8 cellular contexts compared by ENCODE assay signal in the genomic region with DNA sequence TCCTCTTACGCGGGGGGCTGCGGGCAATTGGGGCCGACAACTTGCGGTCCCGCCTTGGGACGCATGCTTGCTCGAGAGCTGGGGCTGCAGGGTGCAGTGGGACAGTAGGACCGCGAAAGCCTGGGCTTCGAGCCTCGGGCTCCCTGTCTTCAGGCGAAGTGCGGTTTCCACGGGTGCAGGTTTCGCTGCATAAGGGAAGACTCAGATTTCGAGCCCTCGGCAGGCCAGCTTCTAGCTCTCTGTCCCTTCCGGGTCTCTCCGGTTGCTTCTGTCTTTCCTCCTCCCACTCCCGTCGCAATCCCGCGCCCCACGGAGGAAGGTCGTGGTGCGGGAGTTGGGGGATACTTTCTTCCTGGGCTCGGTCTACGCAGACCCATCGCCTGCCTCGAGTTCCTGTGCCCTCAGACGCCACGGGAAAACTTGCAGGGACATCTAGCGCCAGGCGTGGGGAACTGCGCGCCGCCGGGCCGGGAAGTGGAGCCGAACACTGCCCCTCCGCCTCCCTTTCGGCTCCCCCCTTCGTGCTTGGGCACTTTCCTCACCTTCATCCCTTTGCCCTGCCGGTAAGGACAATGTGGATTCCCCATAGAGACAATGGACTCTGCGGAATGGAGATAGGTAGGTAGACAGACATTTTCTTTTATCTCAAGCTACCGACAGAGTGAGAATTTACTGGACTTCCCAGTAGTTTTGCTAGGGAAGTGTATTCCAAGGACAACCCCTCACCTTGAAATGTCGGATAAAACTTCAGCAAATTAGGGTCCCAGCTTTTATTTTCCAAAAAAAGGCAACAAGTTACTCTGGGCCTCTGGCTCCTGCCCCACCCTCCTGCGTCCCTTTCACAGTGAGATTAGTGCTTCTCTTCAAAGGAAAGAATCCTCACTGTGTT.
DNase-seq lines count a peak whose midpoint lies in the region; ATAC-seq and TF ChIP-seq lines count a peak whose summit lies in the region.

No MANE protein-coding gene starts in this region.

- no peaks in the 10 kb centered on the region for H3K9me3 ChIP-seq in HEK293 (ENCODE audit: control insufficient read depth, insufficient read depth, low read depth, low read length)

- CTCF ChIA-PET in HEK293 (lab: Yijun Ruan, JAX) = interaction anchor here (0.6 to 5.6 kb wide), 14 partner anchors 9 to 884 kb away, joined by 3 to 33 read pairs (median 4); no protein-coding TSS in a partner anchor

- no peak overlapping the region for H3K4me3 ChIP-seq in HEK293 (ENCODE audit: low read depth, low read length)

- POLR2A ChIA-PET in HEK293 (lab: Yijun Ruan, JAX) = interaction anchor here (1.4 to 1.7 kb wide), 2 partner anchors 9 to 16 kb away, joined by 3 to 5 read pairs; no protein-coding TSS in a partner anchor

- peaks cover 51% of the 10 kb centered on the region for H3K36me3 Mint-ChIP-seq in central memory CD8-positive, alpha-beta T cell (ENCODE audit: insufficient read depth)
- H3K36me3 Mint-ChIP-seq in stimulated activated naive CD8-positive, alpha-beta T cell treated with anti-CD3 and anti-CD28 coated beads, Interleukin-15, Interleukin-2, amounts not matched to agents 100 ng/mL and 50 ng/mL, for 24 hours (ENCODE audit: low read depth) = peaks cover 10% of the 10 kb centered on the region

- no peak overlapping the region; the same call in 1 of the 2 replicates for H3K27ac ChIP-seq in HEK293 (ENCODE audit: extremely low read depth, low read depth, low read length)

- DNase-seq in DMS53 treated with DMSO at 0.1 percent for 48 hours (lab: John Stamatoyannopoulos, UW; ENCODE audit: unreplicated experiment) = peak; percentile 51
- DNase-seq in NCI-H82 treated with DMSO at 0.1 percent for 48 hours (lab: John Stamatoyannopoulos, UW; ENCODE audit: unreplicated experiment) = peak; percentile 44
- DNase-seq in central memory CD8-positive, alpha-beta T cell (ENCODE audit: low spot score in 2 of 2) = no peak
- peak; percentile 88 for DNase-seq in left kidney (ENCODE audit: low read depth, low spot score)
- no peak for DNase-seq in germinal center (ENCODE audit: low spot score)

- H3K27me3 Mint-ChIP-seq in central memory CD8-positive, alpha-beta T cell = peaks cover 95% of the 10 kb centered on the region
- peaks cover 87% of the 10 kb centered on the region for H3K27me3 Mint-ChIP-seq in stimulated activated naive CD8-positive, alpha-beta T cell treated with anti-CD3 and anti-CD28 coated beads, Interleukin-15, Interleukin-2, amounts not matched to agents 100 ng/mL and 50 ng/mL, for 24 hours

- no peaks in the 10 kb centered on the region for H3K36me3 ChIP-seq in HEK293 (ENCODE audit: control insufficient read depth in 2 of 2, insufficient read depth in 1 of 2, low read length in 2 of 2)

- peaks cover 12% of the 10 kb centered on the region for H3K4me1 Mint-ChIP-seq in central memory CD8-positive, alpha-beta T cell
- peaks cover 12% of the 10 kb centered on the region for H3K4me1 Mint-ChIP-seq in stimulated activated naive CD8-positive, alpha-beta T cell treated with anti-CD3 and anti-CD28 coated beads, Interleukin-15, Interleukin-2, amounts not matched to agents 100 ng/mL and 50 ng/mL, for 24 hours (ENCODE audit: low read depth)

- no peaks in the 10 kb centered on the region for H3K4me1 ChIP-seq in HEK293 (ENCODE audit: control insufficient read depth, insufficient read depth, low read length)

- no peak overlapping the region for H3K27ac Mint-ChIP-seq in central memory CD8-positive, alpha-beta T cell (ENCODE audit: low read depth)
- H3K27ac Mint-ChIP-seq in stimulated activated naive CD8-positive, alpha-beta T cell treated with anti-CD3 and anti-CD28 coated beads, Interleukin-15, Interleukin-2, amounts not matched to agents 100 ng/mL and 50 ng/mL, for 24 hours = no peak overlapping the region

- peak; percentile 85 for TF ChIP-seq CTCF in HEK293 (tag by site-specific recombination; IDR thresholded peaks at IDR 0.05)

- ATAC-seq in central memory CD8-positive, alpha-beta T cell (replicated peaks; ENCODE audit: extremely low read depth, poor library complexity, severe bottlenecking) = no peak
- no peak for ATAC-seq in HG03139 (IDR thresholded peaks at IDR 0.05; ENCODE audit: unreplicated experiment)

- no peaks in the 10 kb centered on the region for H3K9me3 Mint-ChIP-seq in central memory CD8-positive, alpha-beta T cell
- peaks cover 4% of the 10 kb centered on the region for H3K9me3 Mint-ChIP-seq in stimulated activated naive CD8-positive, alpha-beta T cell treated with anti-CD3 and anti-CD28 coated beads, Interleukin-15, Interleukin-2, amounts not matched to agents 100 ng/mL and 50 ng/mL, for 24 hours

- H3K4me3 Mint-ChIP-seq in central memory CD8-positive, alpha-beta T cell = peak overlapping the region; percentile 16
- H3K4me3 Mint-ChIP-seq in stimulated activated naive CD8-positive, alpha-beta T cell treated with anti-CD3 and anti-CD28 coated beads, Interleukin-15, Interleukin-2, amounts not matched to agents 100 ng/mL and 50 ng/mL, for 24 hours = peak overlapping the region; percentile 57

TF ChIP-seq in HEK293, 187 proteins besides CTCF, POLR2A, EP300 and RAD21 (continues in another document):
- peak; percentile 72 for TF ChIP-seq ZNF654 (tag by site-specific recombination; IDR thresholded peaks at IDR 0.05; ENCODE audit: low read depth)
- TF ChIP-seq ZNF335 (tag by site-specific recombination; conservative IDR thresholded peaks at IDR 0.05) = peak; percentile 31; the same call in 1 of the 2 replicates
- 0 out of 2 replicates have a peak, but pooled peaks have one; percentile 20 for TF ChIP-seq ZNF600 (tag by site-specific recombination; IDR thresholded peaks at IDR 0.05)
- TF ChIP-seq ZNF501 (tag by site-specific recombination; IDR thresholded peaks at IDR 0.05) = peak; percentile 42; the same call in 1 of the 2 replicates
- 0 out of 2 replicates have a peak, but pooled peaks have one; percentile 22 for TF ChIP-seq ZBTB8A (tag by site-specific recombination; IDR thresholded peaks at IDR 0.05)
- peak; percentile 17 for TF ChIP-seq ZBTB26 (tag by site-specific recombination; optimal IDR thresholded peaks at IDR 0.05)
- TF ChIP-seq ZNF2 (tag by site-specific recombination; IDR thresholded peaks at IDR 0.05) = peak; percentile 77
- TF ChIP-seq PATZ1 (tag by site-specific recombination; IDR thresholded peaks at IDR 0.05) = peak; percentile 56; the same call in 1 of the 2 replicates
- TF ChIP-seq BCL11B (tag by site-specific recombination; IDR thresholded peaks at IDR 0.05; ENCODE audit: low read depth) = no peak
- TF ChIP-seq ZNF114 (tag by site-specific recombination; IDR thresholded peaks at IDR 0.05) = no peak
- TF ChIP-seq, protein P1, sequence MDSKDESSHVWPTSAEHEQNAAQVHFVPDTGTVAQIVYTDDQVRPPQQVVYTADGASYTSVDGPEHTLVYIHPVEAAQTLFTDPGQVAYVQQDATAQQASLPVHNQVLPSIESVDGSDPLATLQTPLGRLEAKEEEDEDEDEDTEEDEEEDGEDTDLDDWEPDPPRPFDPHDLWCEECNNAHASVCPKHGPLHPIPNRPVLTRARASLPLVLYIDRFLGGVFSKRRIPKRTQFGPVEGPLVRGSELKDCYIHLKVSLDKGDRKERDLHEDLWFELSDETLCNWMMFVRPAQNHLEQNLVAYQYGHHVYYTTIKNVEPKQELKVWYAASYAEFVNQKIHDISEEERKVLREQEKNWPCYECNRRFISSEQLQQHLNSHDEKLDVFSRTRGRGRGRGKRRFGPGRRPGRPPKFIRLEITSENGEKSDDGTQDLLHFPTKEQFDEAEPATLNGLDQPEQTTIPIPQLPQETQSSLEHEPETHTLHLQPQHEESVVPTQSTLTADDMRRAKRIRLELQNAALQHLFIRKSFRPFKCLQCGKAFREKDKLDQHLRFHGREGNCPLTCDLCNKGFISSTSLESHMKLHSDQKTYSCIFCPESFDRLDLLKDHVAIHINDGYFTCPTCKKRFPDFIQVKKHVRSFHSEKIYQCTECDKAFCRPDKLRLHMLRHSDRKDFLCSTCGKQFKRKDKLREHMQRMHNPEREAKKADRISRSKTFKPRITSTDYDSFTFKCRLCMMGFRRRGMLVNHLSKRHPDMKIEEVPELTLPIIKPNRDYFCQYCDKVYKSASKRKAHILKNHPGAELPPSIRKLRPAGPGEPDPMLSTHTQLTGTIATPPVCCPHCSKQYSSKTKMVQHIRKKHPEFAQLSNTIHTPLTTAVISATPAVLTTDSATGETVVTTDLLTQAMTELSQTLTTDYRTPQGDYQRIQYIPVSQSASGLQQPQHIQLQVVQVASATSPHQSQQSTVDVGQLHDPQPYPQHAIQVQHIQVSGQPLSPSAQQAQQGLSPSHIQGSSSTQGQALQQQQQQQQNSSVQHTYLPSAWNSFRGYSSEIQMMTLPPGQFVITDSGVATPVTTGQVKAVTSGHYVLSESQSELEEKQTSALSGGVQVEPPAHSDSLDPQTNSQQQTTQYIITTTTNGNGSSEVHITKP (tag by site-specific recombination; IDR thresholded peaks at IDR 0.05) = peak; percentile 76

Comparison
In these comparisons a context has a peak if more than half of its experiments do, and no peak if none do; other contexts are left out.
1. DNase-seq: peak in DMS53 treated with DMSO at 0.1 percent for 48 hours (single experiment), NCI-H82 treated with DMSO at 0.1 percent for 48 hours (single experiment) and left kidney (single experiment); none in central memory CD8-positive, alpha-beta T cell (0 of 2) and germinal center (single experiment).